Comparison of ENCODE assay signal across 10 cellular contexts in the genomic region with DNA sequence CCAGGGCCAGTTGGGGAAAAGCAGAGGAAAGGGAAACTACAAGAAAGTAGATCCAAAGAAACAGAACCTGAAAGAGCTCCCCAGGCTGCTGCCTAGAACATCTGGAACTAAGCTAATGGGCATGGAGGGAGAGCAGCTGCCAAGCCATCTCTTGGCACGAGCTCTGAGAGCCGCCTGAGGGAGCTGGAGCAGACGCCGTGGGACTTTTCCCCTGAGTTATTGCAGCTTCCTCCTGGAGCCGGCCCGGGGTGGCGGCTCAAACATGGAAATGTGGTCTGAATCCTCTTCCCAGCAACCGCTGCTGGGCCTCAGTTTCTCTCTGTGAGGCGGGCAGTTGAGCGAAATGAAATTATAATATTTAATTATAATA. TPM values are rescaled to one million over a fixed set of nuclear protein-coding genes. Genes with fewer than 3 reads are reported as not detected.
DNase-seq lines count a peak whose midpoint lies in the region; ATAC-seq and TF ChIP-seq lines count a peak whose summit lies in the region.
"Had no signal": no experiment of that assay in that cellular context is flagged by ENCODE, and none has a peak within 500 bp of the region (broad histone marks: within the 10 kb centered on the region; RNA-seq: fewer than 3 reads in every experiment).

No MANE protein-coding gene starts in this region.

- no peak for ATAC-seq in HG02840 (IDR thresholded peaks at IDR 0.05; ENCODE audit: low FRiP score, unreplicated experiment)
- ATAC-seq: activated T-helper 17 cell treated with anti-CD3 and anti-CD28 coated beads, Interleukin-2, amount 50 U/mL, for 72 hours had no signal

- DNase-seq in Daoy (ENCODE audit: low read depth) = peak; percentile 89
- peak; percentile 96 for DNase-seq in RPMI7951 (ENCODE audit: low read depth)
- DNase-seq in fibroblast of pulmonary artery (ENCODE audit: low read depth) = peak; percentile 86
- peak; percentile 69 for DNase-seq in skeletal muscle cell (ENCODE audit: low read depth)
- DNase-seq in activated CD8-positive, alpha-beta memory T cell treated with anti-CD3 and anti-CD28 coated beads for 24 hours = no peak
- no peak for DNase-seq in stimulated activated CD4-positive, alpha-beta T cell treated with anti-CD3 and anti-CD28 coated beads, Interleukin-4, amount 100 ng/mL, for 4 hours
- no peak for DNase-seq in NCI-H2227 treated with DMSO at 0.1 percent for 48 hours (lab: John Stamatoyannopoulos, UW)
- DNase-seq: NCI-H2081 treated with DMSO at 0.1 percent for 48 hours had no signal

- H3K4me3 ChIP-seq in fibroblast of pulmonary artery (replicated peaks; ENCODE audit: low read depth, low read length) (no peak overlapping the region), skeletal muscle cell (ENCODE audit: low read depth, low read length) (no peak overlapping the region)

- no peak for TF ChIP-seq CTCF in fibroblast of pulmonary artery (IDR thresholded peaks at IDR 0.05; ENCODE audit: low read length, missing control alignments)

RNA-seq across cellular contexts. Expression of a gene that starts 41.8 kb away (rescaled TPM):
- 33.3 and 35.2 TPM in 2 replicates for total RNA-seq in Daoy (2014; rRNA removed; shearing (Covaris generic))
- total RNA-seq in RPMI7951 (2014; rRNA removed; shearing (Covaris generic)) = 3.1 and 4.1 TPM in 2 replicates

Comparison
In these comparisons a context has a peak if more than half of its experiments do, and no peak if none do; other contexts are left out.
1. DNase-seq: peak in Daoy (single experiment), RPMI7951 (single experiment), fibroblast of pulmonary artery (single experiment) and skeletal muscle cell (single experiment); none in activated CD8-positive, alpha-beta memory T cell treated with anti-CD3 and anti-CD28 coated beads for 24 hours (single experiment), stimulated activated CD4-positive, alpha-beta T cell treated with anti-CD3 and anti-CD28 coated beads, Interleukin-4, amount 100 ng/mL, for 4 hours (0 of 2) and NCI-H2227 treated with DMSO at 0.1 percent for 48 hours (single experiment).